ENCODE assay signal across 19 cellular contexts in genomic region chr14:30287579-30288445, GRCh38.
"Had no signal": no experiment of that assay in that cellular context is flagged by ENCODE, and none has a peak within 500 bp of the region (broad histone marks: within the 10 kb centered on the region; RNA-seq: fewer than 3 reads in every experiment).

No MANE protein-coding gene starts in this region.

- H3K4me1 Mint-ChIP-seq: activated CD8-positive, alpha-beta memory T cell treated with anti-CD3 and anti-CD28 coated beads, Interleukin-2, amount 10 ng/mL, durations not matched to agents 7 days and 5 days; memory B cell; naive B cell; T-cell had no signal

- ATAC-seq: activated CD8-positive, alpha-beta memory T cell treated with anti-CD3 and anti-CD28 coated beads, Interleukin-2, amount 10 ng/mL, durations not matched to agents 7 days and 5 days; gastroesophageal sphincter; heart left ventricle; left colon; mucosa of descending colon; T-cell had no signal

- H3K27me3 ChIP-seq: gastroesophageal sphincter, heart left ventricle, stomach, transverse colon had no signal

- H3K27me3 Mint-ChIP-seq: memory B cell had no signal

- H3K4me3 Mint-ChIP-seq: activated CD4-positive, alpha-beta memory T cell treated with anti-CD3 and anti-CD28 coated beads for 36 hours; activated CD8-positive, alpha-beta memory T cell treated with anti-CD3 and anti-CD28 coated beads, Interleukin-2, amount 10 ng/mL, durations not matched to agents 7 days and 5 days; activated naive CD8-positive, alpha-beta T cell; memory B cell; naive B cell; T-cell had no signal

- H3K4me3 ChIP-seq: coronary artery, gastroesophageal sphincter, heart left ventricle, mucosa of descending colon, stomach, transverse colon had no signal

- H3K36me3 ChIP-seq: gastroesophageal sphincter, heart left ventricle, stomach, transverse colon had no signal

- H3K27ac Mint-ChIP-seq: activated CD4-positive, alpha-beta memory T cell treated with anti-CD3 and anti-CD28 coated beads for 36 hours; activated CD8-positive, alpha-beta memory T cell treated with anti-CD3 and anti-CD28 coated beads, Interleukin-2, amount 10 ng/mL, durations not matched to agents 7 days and 5 days; activated naive CD8-positive, alpha-beta T cell; memory B cell; naive B cell; T-cell had no signal

- H3K27ac ChIP-seq: coronary artery, epithelial cell of prostate, gastroesophageal sphincter, heart left ventricle, stomach, transverse colon had no signal

- H3K9me3 Mint-ChIP-seq: activated CD4-positive, alpha-beta memory T cell treated with anti-CD3 and anti-CD28 coated beads for 36 hours; naive B cell had no signal

- DNase-seq: activated CD4-positive, alpha-beta memory T cell treated with anti-CD3 and anti-CD28 coated beads for 36 hours; activated CD4-positive, alpha-beta T cell treated with anti-CD3 and anti-CD28 coated beads for 1 hour; activated CD8-positive, alpha-beta memory T cell treated with anti-CD3 and anti-CD28 coated beads, Interleukin-2, amount 10 ng/mL, durations not matched to agents 7 days and 5 days; activated T-cell treated with anti-CD3 and anti-CD28 coated beads for 4 hours; amniotic stem cell; cerebellar nuclear complex; heart left ventricle; left colon; mucosa of descending colon; naive B cell; stimulated activated CD4-positive, alpha-beta T cell treated with anti-CD3 and anti-CD28 coated beads, Interleukin-4, amount 100 ng/mL, for 24 hours; stomach; T-cell; transverse colon had no signal

- H3K4me1 ChIP-seq: gastroesophageal sphincter, heart left ventricle, stomach, transverse colon had no signal

- H3K9me3 ChIP-seq: gastroesophageal sphincter, heart left ventricle, mucosa of descending colon, stomach, transverse colon had no signal

- H3K36me3 Mint-ChIP-seq: activated CD4-positive, alpha-beta memory T cell treated with anti-CD3 and anti-CD28 coated beads for 36 hours; activated CD8-positive, alpha-beta memory T cell treated with anti-CD3 and anti-CD28 coated beads, Interleukin-2, amount 10 ng/mL, durations not matched to agents 7 days and 5 days; activated naive CD8-positive, alpha-beta T cell; memory B cell; naive B cell; T-cell had no signal
